32 cellular contexts compared by ENCODE assay signal in the genomic region with DNA sequence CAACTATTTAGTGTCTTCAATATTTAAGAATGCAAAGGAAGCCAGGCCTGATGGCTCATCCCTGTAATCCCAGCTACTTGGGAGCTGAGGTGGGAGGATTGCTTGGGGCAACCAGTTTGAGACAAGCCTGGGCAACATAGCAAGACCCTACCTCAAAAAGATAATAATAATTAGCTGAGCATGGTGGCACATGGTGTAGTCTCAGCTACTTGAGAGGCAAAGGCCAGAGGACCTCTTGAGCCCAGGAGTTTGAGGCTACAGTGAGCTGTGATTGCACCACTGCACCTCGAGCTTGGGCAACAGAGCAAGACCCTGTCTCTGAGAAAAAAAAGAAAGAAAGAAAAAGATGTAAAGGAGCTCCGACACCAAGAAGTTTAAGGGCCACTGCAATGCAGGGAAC.
"Had no signal": no experiment of that assay in that cellular context is flagged by ENCODE, and none has a peak within 500 bp of the region (broad histone marks: within the 10 kb centered on the region; RNA-seq: fewer than 3 reads in every experiment).

No MANE protein-coding gene starts in this region.

- H3K4me1 Mint-ChIP-seq: activated B cell treated with CpG ODN at 0.5 μM for 24 hours; activated CD8-positive, alpha-beta memory T cell treated with anti-CD3 and anti-CD28 coated beads, Interleukin-2, amount 10 ng/mL, durations not matched to agents 7 days and 5 days; activated naive CD8-positive, alpha-beta T cell treated with anti-CD3 and anti-CD28 coated beads for 36 hours; central memory CD8-positive, alpha-beta T cell had no signal

- H3K9me3 Mint-ChIP-seq: activated B cell treated with CpG ODN at 0.5 μM for 24 hours; activated CD4-positive, alpha-beta memory T cell treated with anti-CD3 and anti-CD28 coated beads for 36 hours; activated naive CD8-positive, alpha-beta T cell treated with anti-CD3 and anti-CD28 coated beads for 36 hours; central memory CD8-positive, alpha-beta T cell; T-helper 2 cell treated with Interferon-gamma antibody and Interleukin-4, amounts not matched to agents 5 μg/mL and 100 μg/mL, for 36 hours had no signal

- H3K9me3 ChIP-seq: MG63, SJCRH30 had no signal

- H3K36me3 Mint-ChIP-seq: activated CD4-positive, alpha-beta memory T cell treated with anti-CD3 and anti-CD28 coated beads for 36 hours; activated CD8-positive, alpha-beta memory T cell treated with anti-CD3 and anti-CD28 coated beads, Interleukin-2, amount 10 ng/mL, durations not matched to agents 7 days and 5 days; activated naive CD8-positive, alpha-beta T cell treated with anti-CD3 and anti-CD28 coated beads for 36 hours had no signal

- H3K36me3 ChIP-seq: cardiac muscle cell, MG63, SJCRH30 had no signal

- H3K27ac Mint-ChIP-seq: activated B cell treated with CpG ODN at 0.5 μM for 24 hours; activated CD4-positive, alpha-beta memory T cell treated with anti-CD3 and anti-CD28 coated beads for 36 hours; activated CD8-positive, alpha-beta memory T cell treated with anti-CD3 and anti-CD28 coated beads, Interleukin-2, amount 10 ng/mL, durations not matched to agents 7 days and 5 days; activated naive CD8-positive, alpha-beta T cell treated with anti-CD3 and anti-CD28 coated beads for 36 hours; T-helper 2 cell treated with Interferon-gamma antibody and Interleukin-4, amounts not matched to agents 5 μg/mL and 100 μg/mL, for 36 hours had no signal

- H3K27me3 ChIP-seq: cardiac muscle cell, MG63, SJCRH30 had no signal

- H3K4me3 ChIP-seq: cardiac muscle cell, MG63, SJCRH30, SK-N-MC had no signal

- DNase-seq: activated B cell treated with CpG ODN at 0.5 μM for 24 hours; activated CD4-positive, alpha-beta memory T cell treated with anti-CD3 and anti-CD28 coated beads for 36 hours; activated CD4-positive, alpha-beta T cell treated with anti-CD3 and anti-CD28 coated beads for 4 hours; activated CD4-positive, alpha-beta T cell treated with anti-CD3 and anti-CD28 coated beads, Interleukin-2, amount 50 U/mL, for 1 hour; activated CD4-positive, CD25-positive, alpha-beta regulatory T cell treated with anti-CD3 and anti-CD28 coated beads, Interleukin-2, amount 50 U/mL, for 72 hours; activated CD8-positive, alpha-beta memory T cell treated with anti-CD3 and anti-CD28 coated beads for 24 hours; activated CD8-positive, alpha-beta memory T cell treated with anti-CD3 and anti-CD28 coated beads, Interleukin-2, amount 10 ng/mL, durations not matched to agents 7 days and 5 days; activated CD8-positive, alpha-beta memory T cell treated with anti-CD3 and anti-CD28 coated beads, Interleukin-2, amount 50 U/mL, for 48 hours; activated effector memory CD4-positive, alpha-beta T cell treated with Interleukin-2 at 50 U/mL for 16 hours; activated naive CD4-positive, alpha-beta T cell; activated naive CD4-positive, alpha-beta T cell treated with anti-CD3 and anti-CD28 coated beads, Interleukin-2, amount 50 U/mL, for 16 hours; activated naive CD8-positive, alpha-beta T cell treated with anti-CD3 and anti-CD28 coated beads for 36 hours; activated T-cell treated with anti-CD3 and anti-CD28 coated beads, Interleukin-2, amount 50 U/mL, for 48 hours; amniotic stem cell; aorta; Karpas-422; MG63; NCI-H1048; NCI-H1105 treated with DMSO at 0.1 percent for 48 hours; NCI-H1436; NCI-H1694; NCI-H1930; NCI-H2081 treated with DMSO at 0.1 percent for 48 hours; NCI-H345; NCI-H524 treated with DMSO at 0.1 percent for 48 hours; SHP77; SJCRH30 had no signal

- H3K4me3 Mint-ChIP-seq: activated B cell treated with CpG ODN at 0.5 μM for 24 hours; activated CD4-positive, alpha-beta memory T cell treated with anti-CD3 and anti-CD28 coated beads for 36 hours; activated CD8-positive, alpha-beta memory T cell treated with anti-CD3 and anti-CD28 coated beads, Interleukin-2, amount 10 ng/mL, durations not matched to agents 7 days and 5 days; activated naive CD8-positive, alpha-beta T cell treated with anti-CD3 and anti-CD28 coated beads for 36 hours; central memory CD8-positive, alpha-beta T cell; T-helper 2 cell treated with Interferon-gamma antibody and Interleukin-4, amounts not matched to agents 5 μg/mL and 100 μg/mL, for 36 hours had no signal

- ATAC-seq: activated CD8-positive, alpha-beta memory T cell treated with anti-CD3 and anti-CD28 coated beads, Interleukin-2, amount 10 ng/mL, durations not matched to agents 7 days and 5 days; Panc1 had no signal
